In the genomic region with DNA sequence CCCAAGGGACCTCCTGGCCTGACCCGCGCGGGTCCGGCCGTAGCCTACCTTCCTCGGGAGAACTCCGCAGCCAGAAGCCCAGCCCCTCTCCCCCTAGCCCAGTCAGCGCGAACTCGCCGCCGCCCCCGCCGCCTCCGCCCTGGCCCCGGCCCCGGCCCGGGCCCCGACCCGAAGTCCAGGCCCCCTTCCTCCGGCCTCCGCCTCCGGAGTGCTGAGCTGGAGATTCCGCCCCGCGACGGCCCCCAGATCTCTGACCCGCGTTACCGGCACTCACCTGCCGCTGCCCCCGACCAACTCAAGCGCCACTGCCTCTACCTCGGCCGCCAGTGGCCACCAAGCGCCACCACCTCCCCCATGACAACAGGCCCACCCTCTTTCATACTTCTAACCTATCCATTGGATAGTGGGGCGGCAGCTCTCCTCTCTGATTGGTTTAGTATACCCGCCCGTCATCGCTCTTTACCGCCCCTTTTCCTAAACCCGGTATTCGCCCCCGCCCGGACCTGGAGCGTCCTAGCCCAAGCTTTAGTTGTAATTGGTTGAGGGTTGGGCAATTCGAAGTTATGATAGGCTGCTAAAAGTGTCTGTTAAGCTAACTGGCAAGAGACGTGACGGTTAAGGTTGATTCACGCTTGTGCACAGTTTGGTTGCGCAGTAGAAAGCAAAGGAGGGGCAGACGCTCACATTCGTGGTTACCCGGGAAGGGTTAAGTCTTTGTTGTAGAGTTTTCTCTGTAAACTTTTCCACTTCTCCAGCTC, we compare ENCODE assay signal across 8 cellular contexts. TPM values are rescaled to one million over a fixed set of nuclear protein-coding genes. Genes with fewer than 3 reads are reported as not detected.
DNase-seq lines count a peak whose midpoint lies in the region; ATAC-seq and TF ChIP-seq lines count a peak whose summit lies in the region.

A gene (minus strand): TSS at position 328 of the 758 bp plus-strand sequence. CDS start 102,795 bp downstream, outside the sequence.

- no peaks in the 10 kb centered on the region for H3K9me3 Mint-ChIP-seq in T-helper 1 cell treated with Interleukin-12 subunit alpha and Interleukin-12 subunit beta and Interleukin-4 antibody, amounts not matched to agents 30 μg/mL and 1 μg/mL, for 36 hours

- H3K27ac Mint-ChIP-seq in T-helper 1 cell treated with Interleukin-12 subunit alpha and Interleukin-12 subunit beta and Interleukin-4 antibody, amounts not matched to agents 30 μg/mL and 1 μg/mL, for 36 hours: peak within 1 kb of the TSS; percentile 87

- intact Hi-C loops in left cardiac atrium (cut with DNase I): no loop called here
- intact Hi-C loops in posterior vena cava (cut with DNase I): no loop called here
- intact Hi-C loops in upper lobe of right lung (cut with DNase I): no loop called here

- peak; percentile 97 for DNase-seq in GM13977 (ENCODE audit: low spot score)
- DNase-seq in NCI-H1694 (lab: John Stamatoyannopoulos, UW): peak; percentile 100
- peak; percentile 99 for DNase-seq in amniotic stem cell (lab: John Stamatoyannopoulos, UW)
- peak; percentile 98 for DNase-seq in left cardiac atrium
- peak; percentile 99 for DNase-seq in posterior vena cava (ENCODE audit: low spot score)
- peak; percentile 97 for DNase-seq in upper lobe of right lung

- peaks cover 33% of the 10 kb centered on the region for H3K4me1 Mint-ChIP-seq in T-helper 1 cell treated with Interleukin-12 subunit alpha and Interleukin-12 subunit beta and Interleukin-4 antibody, amounts not matched to agents 30 μg/mL and 1 μg/mL, for 36 hours (ENCODE audit: low read depth)

- H3K9me3 ChIP-seq in upper lobe of right lung: no peaks in the 10 kb centered on the region

- H3K27ac ChIP-seq in upper lobe of right lung: peak within 1 kb of the TSS; percentile 89

- ATAC-seq in HG02884 (IDR thresholded peaks at IDR 0.05; ENCODE audit: unreplicated experiment) (peak; percentile 95), left cardiac atrium (peak; percentile 97 to 98), upper lobe of right lung (peak; percentile 97)

- H3K4me3 ChIP-seq in upper lobe of right lung: peak within 1 kb of the TSS; percentile 88

- in situ Hi-C loops in GM13977 (cut with MboI; ENCODE audit: low pct_unique_long_range_greater_than_20kb, low sequenced_read_pairs, unreplicated experiment): no loop called here

- no peaks in the 10 kb centered on the region for H3K27me3 ChIP-seq in upper lobe of right lung

- no peaks in the 10 kb centered on the region for H3K36me3 ChIP-seq in upper lobe of right lung

- no peaks in the 10 kb centered on the region for H3K36me3 Mint-ChIP-seq in T-helper 1 cell treated with Interleukin-12 subunit alpha and Interleukin-12 subunit beta and Interleukin-4 antibody, amounts not matched to agents 30 μg/mL and 1 μg/mL, for 36 hours (ENCODE audit: low read depth)

- peak within 1 kb of the TSS; percentile 92 for H3K4me3 Mint-ChIP-seq in T-helper 1 cell treated with Interleukin-12 subunit alpha and Interleukin-12 subunit beta and Interleukin-4 antibody, amounts not matched to agents 30 μg/mL and 1 μg/mL, for 36 hours

- H3K27me3 Mint-ChIP-seq in T-helper 1 cell treated with Interleukin-12 subunit alpha and Interleukin-12 subunit beta and Interleukin-4 antibody, amounts not matched to agents 30 μg/mL and 1 μg/mL, for 36 hours (ENCODE audit: low read depth): no peaks in the 10 kb centered on the region

- TF ChIP-seq CTCF in GM13977 (IDR thresholded peaks at IDR 0.05; ENCODE audit: extremely low read depth, insufficient read depth, missing control alignments) (no peak), upper lobe of right lung (IDR thresholded peaks at IDR 0.05) (no peak)

- peaks cover 62% of the 10 kb centered on the region for H3K4me1 ChIP-seq in upper lobe of right lung

RNA-seq across cellular contexts. Expression of the gene that starts here (rescaled TPM):
- total RNA-seq in left cardiac atrium: 10 to 100 TPM; 40.8 to 53.1 TPM
- total RNA-seq in posterior vena cava: 10 to 100 TPM; 68.7 to 76.5 TPM
- total RNA-seq in upper lobe of right lung: 139 TPM

Comparison
In these comparisons a context has a peak if more than half of its experiments do, and no peak if none do; other contexts are left out.
1. Peak in every context shown above with its lines: DNase-seq, ATAC-seq, H3K4me3 ChIP-seq and H3K27ac ChIP-seq.